15 cellular contexts compared by ENCODE assay signal in genomic region chr3:127651516-127652172, GRCh38. TPM values are rescaled to one million over a fixed set of nuclear protein-coding genes. Genes with fewer than 3 reads are reported as not detected.
DNase-seq lines count a peak whose midpoint lies in the region; ATAC-seq and TF ChIP-seq lines count a peak whose summit lies in the region.
"Had no signal": no experiment of that assay in that cellular context is flagged by ENCODE, and none has a peak within 500 bp of the region (broad histone marks: within the 10 kb centered on the region; RNA-seq: fewer than 3 reads in every experiment).

No MANE protein-coding gene starts in this region.

- TF ChIP-seq CTCF in Panc1 (IDR thresholded peaks at IDR 0.05) = no peak

- H3K9me3 ChIP-seq in Panc1 (ENCODE audit: control insufficient read depth, insufficient read depth, low read depth, low read length) = no peaks in the 10 kb centered on the region
- H3K9me3 ChIP-seq: BE2C, Peyer's patch had no signal

- H3K27ac ChIP-seq in Panc1 (ENCODE audit: low read length) = no peak overlapping the region
- H3K27ac ChIP-seq: Peyer's patch had no signal

- H3K4me1 ChIP-seq in Panc1 (ENCODE audit: control insufficient read depth, insufficient read depth, low read length) = no peaks in the 10 kb centered on the region
- H3K4me1 ChIP-seq: Peyer's patch had no signal

- DNase-seq in cardiac septum (ENCODE audit: low spot score) = peak; percentile 44
- DNase-seq in left ventricle myocardium superior = no peak
- DNase-seq in Panc1 (ENCODE audit: low read depth, low spot score) = no peak
- no peak for DNase-seq in left colon
- DNase-seq in retina = peak; percentile 29
- DNase-seq in kidney glomerular epithelial cell (lab: John Stamatoyannopoulos, UW) = no peak
- no peak for DNase-seq in DMS79 treated with DMSO at 0.1 percent for 48 hours (lab: John Stamatoyannopoulos, UW)
- DNase-seq: GOT3, NCI-H2029 treated with DMSO at 0.1 percent for 48 hours, NCI-H510A treated with DMSO at 0.1 percent for 48 hours, NCI-H748 treated with DMSO at 0.1 percent for 48 hours had no signal

- in situ Hi-C loops in Panc1 (cut with HindIII; ENCODE audit: low pct_unique_long_range_greater_than_20kb, low sequenced_read_pairs) = no loop called here

- ATAC-seq in left ventricle myocardium superior (no peak), Panc1 (peak; percentile 36), left colon (peak; percentile 4), GM21390 (IDR thresholded peaks at IDR 0.05; ENCODE audit: unreplicated experiment) (no peak)

- intact Hi-C loops in cardiac septum (cut with DNase I) (loop anchor here (2.0 to 5.0 kb wide), 3 partner anchors 41 to 321 kb away; no protein-coding TSS in a partner anchor), left ventricle myocardium superior (cut with micrococcal nuclease) (loop anchor here (2.0 to 10.0 kb wide), 2 partner anchors 183 to 319 kb away; no protein-coding TSS in a partner anchor), Panc1 (cut with micrococcal nuclease; ENCODE audit: unreplicated experiment) (loop anchor here (2.0 to 5.0 kb wide), 2 partner anchors 43 to 321 kb away; no protein-coding TSS in a partner anchor), left colon (cut with DNase I, micrococcal nuclease) (loop anchor here in 1 of 2 donors (5.0 kb wide), 2 partner anchors 181 to 321 kb away; no protein-coding TSS in a partner anchor)

- H3K4me3 ChIP-seq in Panc1 (ENCODE audit: low read depth in 2 of 2, low read length in 2 of 2) = no peak overlapping the region
- H3K4me3 ChIP-seq: GM12878, Peyer's patch had no signal

- BruUV-seq in Panc1 (replicated peaks; lab: Mats Ljungman, UMichigan) = no TSS peak

- POLR2A ChIA-PET in Panc1 (lab: Charles Lee) = no interaction called here

- no peaks in the 10 kb centered on the region for H3K36me3 ChIP-seq in Panc1 (ENCODE audit: control insufficient read depth, insufficient read depth, low read length)
- H3K36me3 ChIP-seq: Peyer's patch had no signal

- CTCF ChIA-PET in Panc1 (lab: Charles Lee) = interaction anchor here (0.6 to 1.4 kb wide), 4 partner anchors 43 to 139 kb away, joined by 3 to 5 read pairs (median 4); no protein-coding TSS in a partner anchor

- no peaks in the 10 kb centered on the region for H3K27me3 ChIP-seq in Panc1 (ENCODE audit: control insufficient read depth, insufficient read depth, low read length)
- H3K27me3 ChIP-seq: BE2C, Peyer's patch had no signal

RNA-seq across cellular contexts. Expression of gene ABTB1, which starts 21.1 kb away (rescaled TPM):
- 25.5 TPM for total RNA-seq in cardiac septum
- total RNA-seq in left ventricle myocardium superior = 34.2 TPM
- total RNA-seq in Panc1 (2021; ENCODE audit: unreplicated experiment) = 6.9 TPM
- 14.4 TPM for polyA plus RNA-seq in Panc1 (2012; ENCODE audit: insufficient read length)
- total RNA-seq in left colon = 10 to 100 TPM; 15.2 to 28.6 TPM

RNA-seq across cellular contexts. Expression of gene PODXL2, which starts 22.7 kb away (rescaled TPM):
- total RNA-seq in cardiac septum = 2.2 TPM
- total RNA-seq in left ventricle myocardium superior = 1.5 TPM
- 15.3 TPM for total RNA-seq in Panc1 (2021; ENCODE audit: unreplicated experiment)
- polyA plus RNA-seq in Panc1 (2012; ENCODE audit: insufficient read length) = 27.2 TPM
- total RNA-seq in left colon = 10 to 100 TPM; 12.6 to 20.8 TPM

RNA-seq across cellular contexts. Expression of gene MCM2, which starts 53.4 kb away (rescaled TPM):
- total RNA-seq in cardiac septum (5.5 TPM), left ventricle myocardium superior (8.7 TPM), Panc1 (2021; ENCODE audit: unreplicated experiment) (132 TPM), left colon (10 to 100 TPM; 10.4 to 16.4 TPM)
- 106 TPM for polyA plus RNA-seq in Panc1 (2012; ENCODE audit: insufficient read length)

Comparison
In these comparisons a context has a peak if more than half of its experiments do, and no peak if none do; other contexts are left out.
1. DNase-seq: peak in cardiac septum (single experiment) and retina (single experiment); none in left ventricle myocardium superior (single experiment), Panc1 (single experiment), left colon (0 of 2), kidney glomerular epithelial cell (single experiment) and DMS79 treated with DMSO at 0.1 percent for 48 hours (single experiment).
2. ATAC-seq: peak in Panc1 (single experiment) and left colon (single experiment); none in left ventricle myocardium superior (single experiment) and GM21390 (single experiment).